Comparison of ENCODE assay signal across 9 cellular contexts in the genomic region with DNA sequence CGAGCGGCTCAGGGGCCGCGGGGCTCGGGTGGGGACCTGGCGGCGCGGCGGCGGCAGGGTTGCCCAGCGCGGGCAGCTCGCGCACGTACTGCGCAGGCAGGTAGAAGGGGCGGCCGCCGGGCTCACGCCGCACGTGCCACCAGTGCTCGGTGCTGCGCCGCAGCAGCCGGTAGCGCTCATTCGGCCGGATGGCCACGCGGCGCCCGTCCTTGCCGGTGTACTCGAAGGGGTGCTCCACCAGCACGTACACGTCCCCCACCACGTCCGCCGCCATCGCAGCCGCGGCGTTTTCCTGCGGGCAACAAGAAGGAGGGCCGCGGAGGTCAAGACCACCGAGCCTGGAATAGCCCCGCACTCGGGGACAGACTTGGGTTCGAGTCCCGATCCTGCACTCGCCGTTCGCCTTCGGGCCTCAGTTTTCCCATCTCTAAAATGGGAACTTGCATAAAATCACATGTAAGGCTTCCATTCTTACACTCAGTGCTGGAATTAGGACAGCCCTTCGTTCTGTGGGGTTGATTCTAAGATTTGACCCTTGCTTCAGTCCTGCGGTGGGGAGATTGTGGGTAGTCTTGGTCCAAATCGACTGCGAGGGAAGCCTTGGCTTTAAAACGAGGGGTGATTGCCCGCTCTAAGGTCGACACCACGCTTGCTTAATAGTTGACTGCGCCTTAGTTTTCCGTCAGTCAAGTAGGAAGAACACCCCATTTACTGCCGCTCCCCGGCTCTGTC. TPM values are rescaled to one million over a fixed set of nuclear protein-coding genes. Genes with fewer than 3 reads are reported as not detected.
A peak's percentile ranks its signal among the peaks of the same experiment; 100 is the strongest.
DNase-seq lines count a peak whose midpoint lies in the region; ATAC-seq and TF ChIP-seq lines count a peak whose summit lies in the region.
"Had no signal": no experiment of that assay in that cellular context is flagged by ENCODE, and none has a peak within 500 bp of the region (broad histone marks: within the 10 kb centered on the region; RNA-seq: fewer than 3 reads in every experiment).

No MANE protein-coding gene starts in this region.

- H3K27ac Mint-ChIP-seq in chondrocyte (ENCODE audit: unreplicated experiment), result no peak overlapping the region

- H3K4me3 Mint-ChIP-seq in chondrocyte (ENCODE audit: unreplicated experiment), result peak overlapping the region; percentile 57

- no peak overlapping the region for H2BK120ac ChIP-seq in mesendoderm (ENCODE audit: low read depth, low read length)

- H3K18ac ChIP-seq in mesendoderm (ENCODE audit: low read length), result no peak overlapping the region

- intact Hi-C loops in cardiac septum (cut with DNase I) (no loop called here), vagina (cut with DNase I) (no loop called here)

- H4K8ac ChIP-seq in mesendoderm (ENCODE audit: low read depth, low read length), result no peak overlapping the region

- H3K23ac ChIP-seq in mesendoderm (ENCODE audit: low read length), result no peak overlapping the region

- no peak for ATAC-seq in HG03039 (IDR thresholded peaks at IDR 0.05; ENCODE audit: unreplicated experiment)

- H3K9me3 ChIP-seq in right atrium auricular region (no peaks in the 10 kb centered on the region), vagina (no peaks in the 10 kb centered on the region)

- DNase-seq in cardiac septum (ENCODE audit: low spot score), result peak; percentile 49
- no peak for DNase-seq in right atrium auricular region (ENCODE audit: low spot score)
- DNase-seq in chondrocyte (ENCODE audit: low spot score), result no peak
- no peak for DNase-seq in mesendoderm
- no peak for DNase-seq in vagina (ENCODE audit: extremely low spot score in 2 of 2)
- DNase-seq in NOMO-1 treated with DMSO at 0.1 percent for 48 hours (lab: John Stamatoyannopoulos, UW; ENCODE audit: unreplicated experiment), result no peak
- DNase-seq in mucosa of gallbladder (ENCODE audit: low spot score), result no peak

- H3K27ac ChIP-seq in right atrium auricular region (no peak overlapping the region), mesendoderm (ENCODE audit: low read depth, low read length) (no peak overlapping the region), vagina (peak overlapping the region; percentile 66)
- H3K27ac ChIP-seq: cardiac muscle cell had no signal

- H3K9ac ChIP-seq in mesendoderm (ENCODE audit: low read length), result no peak overlapping the region

- peak overlapping the region; percentile 49 for H3K56ac ChIP-seq in mesendoderm (ENCODE audit: low read length)

- peaks cover 29% of the 10 kb centered on the region for H3K27me3 Mint-ChIP-seq in chondrocyte (ENCODE audit: low read depth)

- peaks cover 0 to 67% of the 10 kb centered on the region in 2 donors for H3K4me1 ChIP-seq in right atrium auricular region
- no peaks in the 10 kb centered on the region for H3K4me1 ChIP-seq in mesendoderm (ENCODE audit: control insufficient read depth, low read depth, low read length)
- H3K4me1 ChIP-seq in vagina, result peaks cover 65% of the 10 kb centered on the region

- H2BK15ac ChIP-seq in mesendoderm (replicated peaks; ENCODE audit: low read depth), result no peak overlapping the region

- H3K27me3 ChIP-seq in right atrium auricular region, result peaks cover 9 to 11% of the 10 kb centered on the region in 2 donors
- peaks cover 25% of the 10 kb centered on the region for H3K27me3 ChIP-seq in mesendoderm (ENCODE audit: insufficient read depth, low read length, poor library complexity)
- H3K27me3 ChIP-seq in vagina, result peaks cover 3% of the 10 kb centered on the region

- H3K4me3 ChIP-seq in right atrium auricular region (peak overlapping the region in 1 of 2 donors; percentile 61), mesendoderm (ENCODE audit: low read length) (no peak overlapping the region), vagina (peak overlapping the region; percentile 48 to 56)

- TF ChIP-seq CTCF in right atrium auricular region (IDR thresholded peaks at IDR 0.05) (no peak), chondrocyte (IDR thresholded peaks at IDR 0.05) (no peak), vagina (IDR thresholded peaks at IDR 0.05) (no peak)

- no peak overlapping the region for H2BK5ac ChIP-seq in mesendoderm (ENCODE audit: low read length)

- no peak overlapping the region for H2AK5ac ChIP-seq in mesendoderm (ENCODE audit: low read length)

- H3K4me1 Mint-ChIP-seq in chondrocyte (ENCODE audit: low read depth), result peaks cover 24% of the 10 kb centered on the region

- H3K4me2 ChIP-seq in mesendoderm (ENCODE audit: low read length), result no peak overlapping the region

- no peak overlapping the region for H3K4ac ChIP-seq in mesendoderm (ENCODE audit: low read depth, low read length)

- H4K5ac ChIP-seq in mesendoderm (ENCODE audit: low read length), result no peak overlapping the region

- H3K36me3 Mint-ChIP-seq in chondrocyte (ENCODE audit: low read depth), result no peaks in the 10 kb centered on the region

- TF ChIP-seq POLR2A in vagina (IDR thresholded peaks at IDR 0.05), result no peak

- no peaks in the 10 kb centered on the region for H3K79me2 ChIP-seq in mesendoderm (ENCODE audit: control insufficient read depth, insufficient read depth, low read length)

- no peaks in the 10 kb centered on the region for H3K79me1 ChIP-seq in mesendoderm (ENCODE audit: low read length)

- H3K36me3 ChIP-seq in right atrium auricular region (no peaks in the 10 kb centered on the region), mesendoderm (ENCODE audit: control insufficient read depth, insufficient read depth, low read length) (no peaks in the 10 kb centered on the region), vagina (no peaks in the 10 kb centered on the region)
- H3K36me3 ChIP-seq: cardiac muscle cell had no signal

- no CpG with 5 or more reads among the region's 68 CpGs for WGBS in mesendoderm (ENCODE audit: extremely low coverage, insufficient coverage, low lambda C conversion rate)

- no peaks in the 10 kb centered on the region for H3K9me3 Mint-ChIP-seq in chondrocyte (ENCODE audit: low read depth)

RNA-seq across cellular contexts. Expression of a gene that starts 2.5 kb away (rescaled TPM):
- total RNA-seq in cardiac septum (20.0 TPM), right atrium auricular region (10 to 100 TPM; 18.9 to 21.9 TPM), chondrocyte (1.5 to 2.7 TPM (median 2.0 TPM) in 3 replicates), vagina (80.0 TPM), mucosa of gallbladder (98.1 TPM)
- polyA plus RNA-seq in mesendoderm (2013, experiment 1 of 2), result 3.5 TPM
- polyA plus RNA-seq in mesendoderm (2013, experiment 2 of 2), result 3.7 TPM
